1 cellular context compared by ENCODE assay signal in the genomic region with DNA sequence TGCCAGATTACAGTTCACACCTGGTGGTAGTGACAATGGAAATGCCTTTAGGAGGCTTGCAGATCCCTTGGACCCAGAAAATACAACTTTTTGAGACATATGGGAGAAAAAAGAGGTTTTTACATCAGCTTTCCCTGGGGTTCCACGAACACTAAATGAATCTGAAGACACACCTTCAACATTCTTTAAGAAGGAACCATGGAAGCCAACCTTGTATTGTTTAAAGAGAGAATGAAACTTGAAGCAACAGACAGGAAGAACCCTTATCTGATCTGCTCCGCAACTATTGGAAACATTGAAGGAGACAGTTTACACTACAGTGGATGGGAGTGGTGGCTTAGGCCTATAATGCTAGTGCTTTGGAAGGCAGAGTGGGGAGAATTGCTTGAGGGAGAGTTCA.
TF ChIP-seq lines count a peak whose summit lies in the region.

No MANE protein-coding gene starts in this region.

TF ChIP-seq in K562, 482 proteins besides CTCF, POLR2A, EP300 and RAD21 (continued from another document and continues in another):
- TF ChIP-seq, protein P1, sequence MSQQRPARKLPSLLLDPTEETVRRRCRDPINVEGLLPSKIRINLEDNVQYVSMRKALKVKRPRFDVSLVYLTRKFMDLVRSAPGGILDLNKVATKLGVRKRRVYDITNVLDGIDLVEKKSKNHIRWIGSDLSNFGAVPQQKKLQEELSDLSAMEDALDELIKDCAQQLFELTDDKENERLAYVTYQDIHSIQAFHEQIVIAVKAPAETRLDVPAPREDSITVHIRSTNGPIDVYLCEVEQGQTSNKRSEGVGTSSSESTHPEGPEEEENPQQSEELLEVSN (IDR thresholded peaks at IDR 0.05; ENCODE audit: borderline replicate concordance in 1 of 2, extremely low read depth in 1 of 2, insufficient read depth in 1 of 2, insufficient read length in 1 of 2, low read depth in 1 of 2, low read length in 1 of 2, poor library complexity in 1 of 2, severe bottlenecking in 1 of 2) = no peak
- no peak for TF ChIP-seq HMGN3 (IDR thresholded peaks at IDR 0.05; ENCODE audit: borderline replicate concordance, extremely low read depth, insufficient read length, low read depth, low read length)
- no peak for TF ChIP-seq ZNF717 (CRISPR knock-in tag; IDR thresholded peaks at IDR 0.05)
- TF ChIP-seq, protein P2, sequence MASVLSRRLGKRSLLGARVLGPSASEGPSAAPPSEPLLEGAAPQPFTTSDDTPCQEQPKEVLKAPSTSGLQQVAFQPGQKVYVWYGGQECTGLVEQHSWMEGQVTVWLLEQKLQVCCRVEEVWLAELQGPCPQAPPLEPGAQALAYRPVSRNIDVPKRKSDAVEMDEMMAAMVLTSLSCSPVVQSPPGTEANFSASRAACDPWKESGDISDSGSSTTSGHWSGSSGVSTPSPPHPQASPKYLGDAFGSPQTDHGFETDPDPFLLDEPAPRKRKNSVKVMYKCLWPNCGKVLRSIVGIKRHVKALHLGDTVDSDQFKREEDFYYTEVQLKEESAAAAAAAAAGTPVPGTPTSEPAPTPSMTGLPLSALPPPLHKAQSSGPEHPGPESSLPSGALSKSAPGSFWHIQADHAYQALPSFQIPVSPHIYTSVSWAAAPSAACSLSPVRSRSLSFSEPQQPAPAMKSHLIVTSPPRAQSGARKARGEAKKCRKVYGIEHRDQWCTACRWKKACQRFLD (CRISPR knock-in tag; IDR thresholded peaks at IDR 0.05) = no peak
- TF ChIP-seq, protein P3, sequence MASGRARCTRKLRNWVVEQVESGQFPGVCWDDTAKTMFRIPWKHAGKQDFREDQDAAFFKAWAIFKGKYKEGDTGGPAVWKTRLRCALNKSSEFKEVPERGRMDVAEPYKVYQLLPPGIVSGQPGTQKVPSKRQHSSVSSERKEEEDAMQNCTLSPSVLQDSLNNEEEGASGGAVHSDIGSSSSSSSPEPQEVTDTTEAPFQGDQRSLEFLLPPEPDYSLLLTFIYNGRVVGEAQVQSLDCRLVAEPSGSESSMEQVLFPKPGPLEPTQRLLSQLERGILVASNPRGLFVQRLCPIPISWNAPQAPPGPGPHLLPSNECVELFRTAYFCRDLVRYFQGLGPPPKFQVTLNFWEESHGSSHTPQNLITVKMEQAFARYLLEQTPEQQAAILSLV (tag; IDR thresholded peaks at IDR 0.05) = no peak
- TF ChIP-seq E2F3 (CRISPR knock-in tag; IDR thresholded peaks at IDR 0.05) = no peak
- no peak for TF ChIP-seq BCL6 (CRISPR knock-in tag; IDR thresholded peaks at IDR 0.05)
- TF ChIP-seq ETV1 (tag; conservative IDR thresholded peaks at IDR 0.05; ENCODE audit: low read depth) = peak; percentile 66
- TF ChIP-seq ZSCAN32 (CRISPR knock-in tag; IDR thresholded peaks at IDR 0.05) = no peak
- TF ChIP-seq, protein P4, sequence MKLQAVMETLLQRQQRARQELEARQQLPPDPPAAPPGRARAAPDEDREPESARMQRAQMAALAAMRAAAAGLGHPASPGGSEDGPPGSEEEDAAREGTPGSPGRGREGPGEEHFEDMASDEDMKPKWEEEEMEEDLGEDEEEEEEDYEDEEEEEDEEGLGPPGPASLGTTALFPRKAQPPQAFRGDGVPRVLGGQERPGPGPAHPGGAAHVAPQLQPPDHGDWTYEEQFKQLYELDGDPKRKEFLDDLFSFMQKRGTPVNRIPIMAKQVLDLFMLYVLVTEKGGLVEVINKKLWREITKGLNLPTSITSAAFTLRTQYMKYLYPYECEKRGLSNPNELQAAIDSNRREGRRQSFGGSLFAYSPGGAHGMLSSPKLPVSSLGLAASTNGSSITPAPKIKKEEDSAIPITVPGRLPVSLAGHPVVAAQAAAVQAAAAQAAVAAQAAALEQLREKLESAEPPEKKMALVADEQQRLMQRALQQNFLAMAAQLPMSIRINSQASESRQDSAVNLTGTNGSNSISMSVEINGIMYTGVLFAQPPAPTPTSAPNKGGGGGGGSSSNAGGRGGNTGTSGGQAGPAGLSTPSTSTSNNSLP (IDR thresholded peaks at IDR 0.05; ENCODE audit: borderline replicate concordance, low read depth, low read length) = no peak
- TF ChIP-seq KLF13 (tag; IDR thresholded peaks at IDR 0.05; ENCODE audit: borderline replicate concordance, low read depth) = no peak
- TF ChIP-seq ATF7 (IDR thresholded peaks at IDR 0.05) = no peak
- TF ChIP-seq ZNF695 (CRISPR knock-in tag; IDR thresholded peaks at IDR 0.05) = no peak
- TF ChIP-seq, protein P5, sequence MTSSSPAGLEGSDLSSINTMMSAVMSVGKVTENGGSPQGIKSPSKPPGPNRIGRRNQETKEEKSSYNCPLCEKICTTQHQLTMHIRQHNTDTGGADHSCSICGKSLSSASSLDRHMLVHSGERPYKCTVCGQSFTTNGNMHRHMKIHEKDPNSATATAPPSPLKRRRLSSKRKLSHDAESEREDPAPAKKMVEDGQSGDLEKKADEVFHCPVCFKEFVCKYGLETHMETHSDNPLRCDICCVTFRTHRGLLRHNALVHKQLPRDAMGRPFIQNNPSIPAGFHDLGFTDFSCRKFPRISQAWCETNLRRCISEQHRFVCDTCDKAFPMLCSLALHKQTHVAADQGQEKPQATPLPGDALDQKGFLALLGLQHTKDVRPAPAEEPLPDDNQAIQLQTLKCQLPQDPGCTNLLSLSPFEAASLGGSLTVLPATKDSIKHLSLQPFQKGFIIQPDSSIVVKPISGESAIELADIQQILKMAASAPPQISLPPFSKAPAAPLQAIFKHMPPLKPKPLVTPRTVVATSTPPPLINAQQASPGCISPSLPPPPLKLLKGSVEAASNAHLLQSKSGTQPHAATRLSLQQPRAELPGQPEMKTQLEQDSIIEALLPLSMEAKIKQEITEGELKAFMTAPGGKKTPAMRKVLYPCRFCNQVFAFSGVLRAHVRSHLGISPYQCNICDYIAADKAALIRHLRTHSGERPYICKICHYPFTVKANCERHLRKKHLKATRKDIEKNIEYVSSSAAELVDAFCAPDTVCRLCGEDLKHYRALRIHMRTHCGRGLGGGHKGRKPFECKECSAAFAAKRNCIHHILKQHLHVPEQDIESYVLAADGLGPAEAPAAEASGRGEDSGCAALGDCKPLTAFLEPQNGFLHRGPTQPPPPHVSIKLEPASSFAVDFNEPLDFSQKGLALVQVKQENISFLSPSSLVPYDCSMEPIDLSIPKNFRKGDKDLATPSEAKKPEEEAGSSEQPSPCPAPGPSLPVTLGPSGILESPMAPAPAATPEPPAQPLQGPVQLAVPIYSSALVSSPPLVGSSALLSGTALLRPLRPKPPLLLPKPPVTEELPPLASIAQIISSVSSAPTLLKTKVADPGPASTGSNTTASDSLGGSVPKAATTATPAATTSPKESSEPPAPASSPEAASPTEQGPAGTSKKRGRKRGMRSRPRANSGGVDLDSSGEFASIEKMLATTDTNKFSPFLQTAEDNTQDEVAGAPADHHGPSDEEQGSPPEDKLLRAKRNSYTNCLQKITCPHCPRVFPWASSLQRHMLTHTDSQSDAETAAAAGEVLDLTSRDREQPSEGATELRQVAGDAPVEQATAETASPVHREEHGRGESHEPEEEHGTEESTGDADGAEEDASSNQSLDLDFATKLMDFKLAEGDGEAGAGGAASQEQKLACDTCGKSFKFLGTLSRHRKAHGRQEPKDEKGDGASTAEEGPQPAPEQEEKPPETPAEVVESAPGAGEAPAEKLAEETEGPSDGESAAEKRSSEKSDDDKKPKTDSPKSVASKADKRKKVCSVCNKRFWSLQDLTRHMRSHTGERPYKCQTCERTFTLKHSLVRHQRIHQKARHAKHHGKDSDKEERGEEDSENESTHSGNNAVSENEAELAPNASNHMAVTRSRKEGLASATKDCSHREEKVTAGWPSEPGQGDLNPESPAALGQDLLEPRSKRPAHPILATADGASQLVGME (CRISPR knock-in tag; IDR thresholded peaks at IDR 0.05) = no peak
- TF ChIP-seq NBN (IDR thresholded peaks at IDR 0.05; ENCODE audit: low read depth) = no peak
- no peak for TF ChIP-seq MCM5 (IDR thresholded peaks at IDR 0.05; ENCODE audit: low read depth)
- TF ChIP-seq BRF1 (IDR thresholded peaks at IDR 0.05; ENCODE audit: borderline replicate concordance, extremely low read depth, insufficient read length) = no peak
- TF ChIP-seq, protein P6, sequence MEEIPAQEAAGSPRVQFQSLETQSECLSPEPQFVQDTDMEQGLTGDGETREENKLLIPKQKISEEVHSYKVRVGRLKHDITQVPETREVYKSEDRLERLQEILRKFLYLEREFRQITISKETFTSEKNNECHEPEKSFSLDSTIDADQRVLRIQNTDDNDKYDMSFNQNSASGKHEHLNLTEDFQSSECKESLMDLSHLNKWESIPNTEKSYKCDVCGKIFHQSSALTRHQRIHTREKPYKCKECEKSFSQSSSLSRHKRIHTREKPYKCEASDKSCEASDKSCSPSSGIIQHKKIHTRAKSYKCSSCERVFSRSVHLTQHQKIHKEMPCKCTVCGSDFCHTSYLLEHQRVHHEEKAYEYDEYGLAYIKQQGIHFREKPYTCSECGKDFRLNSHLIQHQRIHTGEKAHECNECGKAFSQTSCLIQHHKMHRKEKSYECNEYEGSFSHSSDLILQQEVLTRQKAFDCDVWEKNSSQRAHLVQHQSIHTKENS (CRISPR knock-in tag; IDR thresholded peaks at IDR 0.05) = no peak
- TF ChIP-seq NCOA4 (IDR thresholded peaks at IDR 0.05; ENCODE audit: partially characterized antibody) = no peak
- TF ChIP-seq ZBTB7A (IDR thresholded peaks at IDR 0.05; ENCODE audit: borderline replicate concordance, control insufficient read depth, low read depth, low read length) = no peak
- TF ChIP-seq, protein P7, sequence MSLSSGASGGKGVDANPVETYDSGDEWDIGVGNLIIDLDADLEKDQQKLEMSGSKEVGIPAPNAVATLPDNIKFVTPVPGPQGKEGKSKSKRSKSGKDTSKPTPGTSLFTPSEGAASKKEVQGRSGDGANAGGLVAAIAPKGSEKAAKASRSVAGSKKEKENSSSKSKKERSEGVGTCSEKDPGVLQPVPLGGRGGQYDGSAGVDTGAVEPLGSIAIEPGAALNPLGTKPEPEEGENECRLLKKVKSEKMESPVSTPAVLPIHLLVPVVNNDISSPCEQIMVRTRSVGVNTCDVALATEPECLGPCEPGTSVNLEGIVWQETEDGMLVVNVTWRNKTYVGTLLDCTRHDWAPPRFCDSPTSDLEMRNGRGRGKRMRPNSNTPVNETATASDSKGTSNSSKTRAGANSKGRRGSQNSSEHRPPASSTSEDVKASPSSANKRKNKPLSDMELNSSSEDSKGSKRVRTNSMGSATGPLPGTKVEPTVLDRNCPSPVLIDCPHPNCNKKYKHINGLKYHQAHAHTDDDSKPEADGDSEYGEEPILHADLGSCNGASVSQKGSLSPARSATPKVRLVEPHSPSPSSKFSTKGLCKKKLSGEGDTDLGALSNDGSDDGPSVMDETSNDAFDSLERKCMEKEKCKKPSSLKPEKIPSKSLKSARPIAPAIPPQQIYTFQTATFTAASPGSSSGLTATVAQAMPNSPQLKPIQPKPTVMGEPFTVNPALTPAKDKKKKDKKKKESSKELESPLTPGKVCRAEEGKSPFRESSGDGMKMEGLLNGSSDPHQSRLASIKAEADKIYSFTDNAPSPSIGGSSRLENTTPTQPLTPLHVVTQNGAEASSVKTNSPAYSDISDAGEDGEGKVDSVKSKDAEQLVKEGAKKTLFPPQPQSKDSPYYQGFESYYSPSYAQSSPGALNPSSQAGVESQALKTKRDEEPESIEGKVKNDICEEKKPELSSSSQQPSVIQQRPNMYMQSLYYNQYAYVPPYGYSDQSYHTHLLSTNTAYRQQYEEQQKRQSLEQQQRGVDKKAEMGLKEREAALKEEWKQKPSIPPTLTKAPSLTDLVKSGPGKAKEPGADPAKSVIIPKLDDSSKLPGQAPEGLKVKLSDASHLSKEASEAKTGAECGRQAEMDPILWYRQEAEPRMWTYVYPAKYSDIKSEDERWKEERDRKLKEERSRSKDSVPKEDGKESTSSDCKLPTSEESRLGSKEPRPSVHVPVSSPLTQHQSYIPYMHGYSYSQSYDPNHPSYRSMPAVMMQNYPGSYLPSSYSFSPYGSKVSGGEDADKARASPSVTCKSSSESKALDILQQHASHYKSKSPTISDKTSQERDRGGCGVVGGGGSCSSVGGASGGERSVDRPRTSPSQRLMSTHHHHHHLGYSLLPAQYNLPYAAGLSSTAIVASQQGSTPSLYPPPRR (CRISPR knock-in tag; IDR thresholded peaks at IDR 0.05; ENCODE audit: borderline replicate concordance) = no peak
- no peak for TF ChIP-seq NCOA1 (IDR thresholded peaks at IDR 0.05; ENCODE audit: low read depth)
- TF ChIP-seq SOX6 (IDR thresholded peaks at IDR 0.05) = peak; percentile 79
- no peak for TF ChIP-seq PTRF (tag; IDR thresholded peaks at IDR 0.05)
- TF ChIP-seq ZNF354B (CRISPR knock-in tag; IDR thresholded peaks at IDR 0.05) = no peak
- no peak for TF ChIP-seq GATAD2B (IDR thresholded peaks at IDR 0.05; ENCODE audit: borderline replicate concordance)
- TF ChIP-seq TAF7 (tag; IDR thresholded peaks at IDR 0.05) = no peak
- no peak for TF ChIP-seq ELF1 (tag; IDR thresholded peaks at IDR 0.05)
- TF ChIP-seq POLR3A (IDR thresholded peaks at IDR 0.05; ENCODE audit: borderline replicate concordance, extremely low read depth, insufficient read depth, insufficient read length) = no peak
- no peak for TF ChIP-seq POU5F1 (IDR thresholded peaks at IDR 0.05; ENCODE audit: borderline replicate concordance, low read depth, low read length, partially characterized antibody)
- peak; percentile 32; the same call in 1 of the 2 replicates for TF ChIP-seq ZNF584 (CRISPR knock-in tag; IDR thresholded peaks at IDR 0.05; ENCODE audit: low read depth)
- 0 out of 2 replicates have a peak, but pooled peaks have one; percentile 32 for TF ChIP-seq BACH1 (tag; IDR thresholded peaks at IDR 0.05)
- TF ChIP-seq, protein P8, sequence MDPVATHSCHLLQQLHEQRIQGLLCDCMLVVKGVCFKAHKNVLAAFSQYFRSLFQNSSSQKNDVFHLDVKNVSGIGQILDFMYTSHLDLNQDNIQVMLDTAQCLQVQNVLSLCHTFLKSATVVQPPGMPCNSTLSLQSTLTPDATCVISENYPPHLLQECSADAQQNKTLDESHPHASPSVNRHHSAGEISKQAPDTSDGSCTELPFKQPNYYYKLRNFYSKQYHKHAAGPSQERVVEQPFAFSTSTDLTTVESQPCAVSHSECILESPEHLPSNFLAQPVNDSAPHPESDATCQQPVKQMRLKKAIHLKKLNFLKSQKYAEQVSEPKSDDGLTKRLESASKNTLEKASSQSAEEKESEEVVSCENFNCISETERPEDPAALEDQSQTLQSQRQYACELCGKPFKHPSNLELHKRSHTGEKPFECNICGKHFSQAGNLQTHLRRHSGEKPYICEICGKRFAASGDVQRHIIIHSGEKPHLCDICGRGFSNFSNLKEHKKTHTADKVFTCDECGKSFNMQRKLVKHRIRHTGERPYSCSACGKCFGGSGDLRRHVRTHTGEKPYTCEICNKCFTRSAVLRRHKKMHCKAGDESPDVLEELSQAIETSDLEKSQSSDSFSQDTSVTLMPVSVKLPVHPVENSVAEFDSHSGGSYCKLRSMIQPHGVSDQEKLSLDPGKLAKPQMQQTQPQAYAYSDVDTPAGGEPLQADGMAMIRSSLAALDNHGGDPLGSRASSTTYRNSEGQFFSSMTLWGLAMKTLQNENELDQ (CRISPR knock-in tag; IDR thresholded peaks at IDR 0.05; ENCODE audit: borderline replicate concordance) = no peak
- TF ChIP-seq, protein P9, sequence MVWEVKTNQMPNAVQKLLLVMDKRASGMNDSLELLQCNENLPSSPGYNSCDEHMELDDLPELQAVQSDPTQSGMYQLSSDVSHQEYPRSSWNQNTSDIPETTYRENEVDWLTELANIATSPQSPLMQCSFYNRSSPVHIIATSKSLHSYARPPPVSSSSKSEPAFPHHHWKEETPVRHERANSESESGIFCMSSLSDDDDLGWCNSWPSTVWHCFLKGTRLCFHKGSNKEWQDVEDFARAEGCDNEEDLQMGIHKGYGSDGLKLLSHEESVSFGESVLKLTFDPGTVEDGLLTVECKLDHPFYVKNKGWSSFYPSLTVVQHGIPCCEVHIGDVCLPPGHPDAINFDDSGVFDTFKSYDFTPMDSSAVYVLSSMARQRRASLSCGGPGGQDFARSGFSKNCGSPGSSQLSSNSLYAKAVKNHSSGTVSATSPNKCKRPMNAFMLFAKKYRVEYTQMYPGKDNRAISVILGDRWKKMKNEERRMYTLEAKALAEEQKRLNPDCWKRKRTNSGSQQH (CRISPR knock-in tag; IDR thresholded peaks at IDR 0.05) = no peak
- no peak for TF ChIP-seq TCF3 (CRISPR knock-in tag; IDR thresholded peaks at IDR 0.05)
- TF ChIP-seq CBFA2T3 (IDR thresholded peaks at IDR 0.05) = no peak
